ENCODE assay signal across 1 cellular context in genomic region chr1:99673285-99673684, GRCh38.
TF ChIP-seq lines count a peak whose summit lies in the region.

No MANE protein-coding gene starts in this region.

TF ChIP-seq in SK-N-SH, 30 proteins besides CTCF, POLR2A, EP300 and RAD21 (continued from another document):
- TF ChIP-seq REST (IDR thresholded peaks at IDR 0.05; ENCODE audit: low read depth, low read length) (no peak), USF2 (IDR thresholded peaks at IDR 0.05; ENCODE audit: borderline replicate concordance, low read depth, low read length) (no peak), RXRA (IDR thresholded peaks at IDR 0.05; ENCODE audit: borderline replicate concordance, low read depth) (no peak), FOXM1 (IDR thresholded peaks at IDR 0.05; ENCODE audit: low read depth) (no peak), NRF1 (IDR thresholded peaks at IDR 0.05; ENCODE audit: low read depth, low read length) (no peak), FOXJ3 (CRISPR knock-in tag; IDR thresholded peaks at IDR 0.05) (no peak), RCOR1 (IDR thresholded peaks at IDR 0.05; ENCODE audit: low read length) (no peak), TAF1 (IDR thresholded peaks at IDR 0.05; ENCODE audit: borderline replicate concordance, low read depth, low read length) (no peak), IRF3 (IDR thresholded peaks at IDR 0.05; ENCODE audit: low read depth, low read length) (no peak), ZBTB33 (IDR thresholded peaks at IDR 0.05; ENCODE audit: borderline replicate concordance, low read depth) (no peak), TCF12 (IDR thresholded peaks at IDR 0.05) (no peak)
- TF ChIP-seq, protein P1, sequence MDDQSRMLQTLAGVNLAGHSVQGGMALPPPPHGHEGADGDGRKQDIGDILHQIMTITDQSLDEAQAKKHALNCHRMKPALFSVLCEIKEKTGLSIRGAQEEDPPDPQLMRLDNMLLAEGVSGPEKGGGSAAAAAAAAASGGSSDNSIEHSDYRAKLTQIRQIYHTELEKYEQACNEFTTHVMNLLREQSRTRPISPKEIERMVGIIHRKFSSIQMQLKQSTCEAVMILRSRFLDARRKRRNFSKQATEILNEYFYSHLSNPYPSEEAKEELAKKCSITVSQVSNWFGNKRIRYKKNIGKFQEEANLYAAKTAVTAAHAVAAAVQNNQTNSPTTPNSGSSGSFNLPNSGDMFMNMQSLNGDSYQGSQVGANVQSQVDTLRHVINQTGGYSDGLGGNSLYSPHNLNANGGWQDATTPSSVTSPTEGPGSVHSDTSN (IDR thresholded peaks at IDR 0.05), result no peak
